ENCODE assay signal across 17 cellular contexts in genomic region chr12:31120392-31121008, GRCh38. TPM values are rescaled to one million over a fixed set of nuclear protein-coding genes. Genes with fewer than 3 reads are reported as not detected.
DNase-seq lines count a peak whose midpoint lies in the region; ATAC-seq, FAIRE-seq and TF ChIP-seq lines count a peak whose summit lies in the region.
"Had no signal": no experiment of that assay in that cellular context is flagged by ENCODE, and none has a peak within 500 bp of the region (broad histone marks: within the 10 kb centered on the region; RNA-seq: fewer than 3 reads in every experiment).

No MANE protein-coding gene starts in this region.

- POLR2A ChIA-PET in A549 (lab: Yijun Ruan, JAX) (no interaction called here), HEK293 (lab: Yijun Ruan, JAX) (no interaction called here)

- peaks cover 17% of the 10 kb centered on the region for H3K4me1 Mint-ChIP-seq in mesothelial cell of epicardium

- CTCF ChIA-PET in A549 (lab: Yijun Ruan, JAX) (interaction anchor here (0.9 kb wide), 1 partner anchor 273 kb away, joined by 3 read pairs; no protein-coding TSS in a partner anchor), HEK293 (lab: Yijun Ruan, JAX) (interaction anchor here (0.6 kb wide), 1 partner anchor 141 kb away, joined by 4 read pairs; no protein-coding TSS in a partner anchor)

- WGBS in A549 (ENCODE audit: missing lambda C conversion rate), result 60% methylated on average over 2 of the region's 26 CpGs
- 52 to 63% methylated on average over 17 to 24 of the region's 26 CpGs for WGBS in ectodermal cell, 2 experiments

- peaks cover 19% of the 10 kb centered on the region for H3K4me1 ChIP-seq in A549
- H3K4me1 ChIP-seq in HEK293 (ENCODE audit: control insufficient read depth, insufficient read depth, low read length), result peaks cover 2% of the 10 kb centered on the region; the same call in 1 of the 2 replicates
- H3K4me1 ChIP-seq in ectodermal cell (ENCODE audit: control insufficient read depth, insufficient read depth, low read length), result no peaks in the 10 kb centered on the region
- no peaks in the 10 kb centered on the region for H3K4me1 ChIP-seq in HAP-1

- no peak for TF ChIP-seq EP300 in A549 (IDR thresholded peaks at IDR 0.05)

- TF ChIP-seq CTCF in A549 (IDR thresholded peaks at IDR 0.05) (no peak), HEK293 (tag by site-specific recombination; IDR thresholded peaks at IDR 0.05) (no peak), mesothelial cell of epicardium (IDR thresholded peaks at IDR 0.05; ENCODE audit: unreplicated experiment) (no peak)

- no peak for FAIRE-seq in A549 (lab: Jason Lieb, UNC)

- DNase-seq in A549 (ENCODE audit: low read depth in 1 of 2, low spot score in 1 of 2) (no peak), mesothelial cell of epicardium (ENCODE audit: low spot score in 2 of 2, unreplicated experiment in 2 of 2) (no peak), DMS153 treated with DMSO at 0.1 percent for 48 hours (lab: John Stamatoyannopoulos, UW; ENCODE audit: unreplicated experiment) (no peak), A172 (ENCODE audit: low spot score) (no peak), HAP-1 (ENCODE audit: low spot score in 2 of 2) (no peak)
- no peak for DNase-seq in activated effector memory CD4-positive, alpha-beta T cell treated with anti-CD3 and anti-CD28 coated beads, Interleukin-2, amount 50 U/mL, for 16 hours
- DNase-seq: activated CD4-positive, alpha-beta T cell treated with anti-CD3 and anti-CD28 coated beads, Interleukin-2, amount 50 U/mL, for 48 hours; amniotic stem cell; central memory CD4-positive, alpha-beta T cell; NCI-H1694; NCI-H510A treated with DMSO at 0.1 percent for 48 hours; right lobe of liver; stimulated activated CD4-positive, alpha-beta T cell treated with anti-CD3 and anti-CD28 coated beads, Interleukin-2, amount 100 ng/mL, for 24 hours had no signal

- peak overlapping the region; percentile 53 for H3K4me3 Mint-ChIP-seq in mesothelial cell of epicardium

- H3K9me3 Mint-ChIP-seq in mesothelial cell of epicardium, result no peaks in the 10 kb centered on the region

- ATAC-seq in A549, result no peak
- ATAC-seq: HCT116, right lobe of liver had no signal

- H3K36me3 Mint-ChIP-seq in mesothelial cell of epicardium, result no peaks in the 10 kb centered on the region

- peaks cover 39% of the 10 kb centered on the region for H3K27me3 ChIP-seq in ectodermal cell (ENCODE audit: control insufficient read depth, insufficient read depth, low read length, poor library complexity, severe bottlenecking)
- H3K27me3 ChIP-seq in HAP-1 (ENCODE audit: low read depth), result no peaks in the 10 kb centered on the region
- H3K27me3 ChIP-seq: right lobe of liver had no signal

- H3K4me2 ChIP-seq in A549, result peak overlapping the region; percentile 38; the same call in 1 of the 3 replicates

- TF ChIP-seq RAD21 in A549 (conservative IDR thresholded peaks at IDR 0.05 in 1 of 2, IDR thresholded peaks at IDR 0.05 in 1 of 2), result no peak

- H3K27ac ChIP-seq in A549, result no peak overlapping the region
- H3K27ac ChIP-seq in HEK293 (ENCODE audit: extremely low read depth, low read depth, low read length), result no peak overlapping the region
- no peak overlapping the region for H3K27ac ChIP-seq in ectodermal cell (ENCODE audit: insufficient read depth, low read depth, low read length, poor library complexity, severe bottlenecking)
- H3K27ac ChIP-seq: neutrophil, right lobe of liver had no signal

- H3K27ac Mint-ChIP-seq in mesothelial cell of epicardium, result no peak overlapping the region

- H3K4me3 ChIP-seq in A549 (no peak overlapping the region), HEK293 (ENCODE audit: low read depth, low read length) (no peak overlapping the region), ectodermal cell (ENCODE audit: insufficient read depth, low read depth, low read length) (peak overlapping the region; percentile 16), HAP-1 (no peak overlapping the region)
- H3K4me3 ChIP-seq: right lobe of liver had no signal

- peaks cover 18% of the 10 kb centered on the region for H3K27me3 Mint-ChIP-seq in mesothelial cell of epicardium (ENCODE audit: low read depth)

- H3K36me3 ChIP-seq in HEK293 (ENCODE audit: control insufficient read depth in 2 of 2, insufficient read depth in 1 of 2, low read length in 2 of 2) (no peaks in the 10 kb centered on the region), ectodermal cell (ENCODE audit: control insufficient read depth, insufficient read depth, low read length) (no peaks in the 10 kb centered on the region), HAP-1 (replicated peaks) (no peaks in the 10 kb centered on the region)
- H3K36me3 ChIP-seq: neutrophil, right lobe of liver had no signal

- in situ Hi-C loops in HAP-1 (cut with MboI; ENCODE audit: low sequenced_read_pairs), result no loop called here

- H3K9me3 ChIP-seq in A549 (no peaks in the 10 kb centered on the region), HEK293 (ENCODE audit: control insufficient read depth, insufficient read depth, low read depth, low read length) (no peaks in the 10 kb centered on the region), ectodermal cell (ENCODE audit: control insufficient read depth, low read length) (no peaks in the 10 kb centered on the region), HAP-1 (no peaks in the 10 kb centered on the region)
- H3K9me3 ChIP-seq: neutrophil, right lobe of liver had no signal

- TF ChIP-seq POLR2A in A549 (IDR thresholded peaks at IDR 0.05; ENCODE audit: low read length), result no peak

TF ChIP-seq in A549, 52 proteins besides CTCF, POLR2A, EP300 and RAD21:
- no peak for TF ChIP-seq GATA3 (IDR thresholded peaks at IDR 0.05; ENCODE audit: borderline replicate concordance)
- TF ChIP-seq HOXA7 (CRISPR knock-in tag; IDR thresholded peaks at IDR 0.05), result no peak
- TF ChIP-seq CBX2 (IDR thresholded peaks at IDR 0.05; ENCODE audit: borderline replicate concordance, low read depth), result no peak
- TF ChIP-seq RCOR1 (IDR thresholded peaks at IDR 0.05; ENCODE audit: low read depth, low read length), result no peak
- no peak for TF ChIP-seq KDM5A (IDR thresholded peaks at IDR 0.05)
- no peak for TF ChIP-seq ZFP36 (IDR thresholded peaks at IDR 0.05; ENCODE audit: borderline replicate concordance, partially characterized antibody)
- no peak for TF ChIP-seq MAZ (IDR thresholded peaks at IDR 0.05; ENCODE audit: borderline replicate concordance, low read depth, low read length)

TF ChIP-seq in HEK293, 187 proteins besides CTCF, POLR2A, EP300 and RAD21:
- TF ChIP-seq ZNF350 (tag by site-specific recombination; IDR thresholded peaks at IDR 0.05) (no peak), GLIS2 (tag by site-specific recombination; IDR thresholded peaks at IDR 0.05) (0 out of 2 replicates have a peak, but pooled peaks have one; percentile 9), PATZ1 (tag by site-specific recombination; IDR thresholded peaks at IDR 0.05) (no peak), ZBTB21 (tag by site-specific recombination; IDR thresholded peaks at IDR 0.05) (no peak)
- TF ChIP-seq, protein P1, sequence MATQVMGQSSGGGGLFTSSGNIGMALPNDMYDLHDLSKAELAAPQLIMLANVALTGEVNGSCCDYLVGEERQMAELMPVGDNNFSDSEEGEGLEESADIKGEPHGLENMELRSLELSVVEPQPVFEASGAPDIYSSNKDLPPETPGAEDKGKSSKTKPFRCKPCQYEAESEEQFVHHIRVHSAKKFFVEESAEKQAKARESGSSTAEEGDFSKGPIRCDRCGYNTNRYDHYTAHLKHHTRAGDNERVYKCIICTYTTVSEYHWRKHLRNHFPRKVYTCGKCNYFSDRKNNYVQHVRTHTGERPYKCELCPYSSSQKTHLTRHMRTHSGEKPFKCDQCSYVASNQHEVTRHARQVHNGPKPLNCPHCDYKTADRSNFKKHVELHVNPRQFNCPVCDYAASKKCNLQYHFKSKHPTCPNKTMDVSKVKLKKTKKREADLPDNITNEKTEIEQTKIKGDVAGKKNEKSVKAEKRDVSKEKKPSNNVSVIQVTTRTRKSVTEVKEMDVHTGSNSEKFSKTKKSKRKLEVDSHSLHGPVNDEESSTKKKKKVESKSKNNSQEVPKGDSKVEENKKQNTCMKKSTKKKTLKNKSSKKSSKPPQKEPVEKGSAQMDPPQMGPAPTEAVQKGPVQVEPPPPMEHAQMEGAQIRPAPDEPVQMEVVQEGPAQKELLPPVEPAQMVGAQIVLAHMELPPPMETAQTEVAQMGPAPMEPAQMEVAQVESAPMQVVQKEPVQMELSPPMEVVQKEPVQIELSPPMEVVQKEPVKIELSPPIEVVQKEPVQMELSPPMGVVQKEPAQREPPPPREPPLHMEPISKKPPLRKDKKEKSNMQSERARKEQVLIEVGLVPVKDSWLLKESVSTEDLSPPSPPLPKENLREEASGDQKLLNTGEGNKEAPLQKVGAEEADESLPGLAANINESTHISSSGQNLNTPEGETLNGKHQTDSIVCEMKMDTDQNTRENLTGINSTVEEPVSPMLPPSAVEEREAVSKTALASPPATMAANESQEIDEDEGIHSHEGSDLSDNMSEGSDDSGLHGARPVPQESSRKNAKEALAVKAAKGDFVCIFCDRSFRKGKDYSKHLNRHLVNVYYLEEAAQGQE (tag by site-specific recombination; IDR thresholded peaks at IDR 0.05), result no peak

RNA-seq across cellular contexts. Expression of gene DDX11, which starts 46.8 kb away (rescaled TPM):
- 36.7 and 36.9 TPM in 2 replicates for polyA plus RNA-seq in A549 (2011; rRNA removed)
- polyA plus RNA-seq in A549 (2012; cell fraction: cytosol; rRNA removed), result 58.3 and 65.9 TPM in 2 replicates
- polyA plus RNA-seq in A549 (2012; cell fraction: nucleus; rRNA removed), result 395 and 413 TPM in 2 replicates
- 63.7 to 76.0 TPM (median 69.2 TPM) in 3 replicates for polyA plus RNA-seq in A549 (2017; fragmentation: RNase III; extraction: RNeasy Plus Mini Kit Qiagen cat#74134 plus additional on column Dnase treatment)
- polyA minus RNA-seq in A549 (2011; rRNA and poly(A)+ RNA removed), result 65.6 and 73.0 TPM in 2 replicates
- polyA plus RNA-seq in ectodermal cell (2013, experiment 1 of 4), result 110 TPM
- 110 TPM for polyA plus RNA-seq in ectodermal cell (2013, experiment 2 of 4)
- polyA plus RNA-seq in ectodermal cell (2013, experiment 3 of 4), result 67.1 TPM
- polyA plus RNA-seq in ectodermal cell (2013, experiment 4 of 4), result 78.7 TPM
- 104 to 114 TPM (median 105 TPM) in 3 replicates for total RNA-seq in mesothelial cell of epicardium
- 20.9 and 22.3 TPM in 2 replicates for total RNA-seq in A172 (2014; rRNA removed; shearing (Covaris generic))
